In the genomic region with DNA sequence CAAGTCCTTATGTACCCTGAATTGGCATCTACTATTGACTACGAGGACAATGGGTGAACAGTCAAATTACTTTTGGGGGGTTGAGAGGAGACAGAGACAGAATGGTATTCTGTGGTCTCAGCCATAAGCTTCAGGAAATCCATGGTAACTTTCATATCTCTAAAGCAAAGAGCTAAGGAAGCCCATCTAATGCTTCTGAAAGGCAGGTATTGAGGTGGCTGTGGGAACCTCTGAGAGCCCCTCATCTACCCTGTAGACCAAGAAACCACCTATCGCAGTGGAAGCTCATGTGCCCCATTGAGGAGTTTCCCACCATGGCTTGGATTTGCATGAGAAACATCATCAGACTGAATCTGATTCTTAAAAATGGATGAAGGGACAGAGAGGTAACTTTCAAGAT, we compare ENCODE assay signal across 28 cellular contexts.
"Had no signal": no experiment of that assay in that cellular context is flagged by ENCODE, and none has a peak within 500 bp of the region (broad histone marks: within the 10 kb centered on the region; RNA-seq: fewer than 3 reads in every experiment).

No MANE protein-coding gene starts in this region.

- DNase-seq: activated CD4-positive, alpha-beta T cell treated with anti-CD3 and anti-CD28 coated beads for 1 hour; activated CD4-positive, alpha-beta T cell treated with anti-CD3 and anti-CD28 coated beads, Interleukin-2, amount 50 U/mL, for 1 hour; activated gamma-delta T cell treated with Interleukin-2 at 50 U/mL for 16 hours; activated T-cell treated with anti-CD3 and anti-CD28 coated beads, Interleukin-2, amount 50 U/mL, for 1 hour; aorta; brain microvascular endothelial cell; effector memory CD8-positive, alpha-beta T cell; glutamatergic neuron; kidney glomerular epithelial cell; left lung; midbrain; natural killer cell; retina; sigmoid colon; stimulated activated CD4-positive, alpha-beta T cell treated with anti-CD3 and anti-CD28 coated beads, Interleukin-15, amount 100 ng/mL, for 24 hours; stimulated activated naive CD4-positive, alpha-beta T cell treated with Interleukin-2 at 50 U/mL for 16 hours; upper lobe of right lung; WERI-Rb-1 had no signal

- H2AFZ ChIP-seq: hepatocyte had no signal

- H3K9me3 Mint-ChIP-seq: activated naive CD4-positive, alpha-beta T cell treated with anti-CD3 and anti-CD28 coated beads, Interleukin-2, amount 50 U/mL, for 24 hours; central memory CD8-positive, alpha-beta T cell; effector memory CD8-positive, alpha-beta T cell; natural killer cell had no signal

- H3K27me3 Mint-ChIP-seq: progenitor cell of endocrine pancreas had no signal

- H3K4me3 Mint-ChIP-seq: activated naive CD4-positive, alpha-beta T cell treated with anti-CD3 and anti-CD28 coated beads, Interleukin-2, amount 50 U/mL, for 24 hours; central memory CD8-positive, alpha-beta T cell; effector memory CD8-positive, alpha-beta T cell; natural killer cell had no signal

- H3K36me3 ChIP-seq: brain microvascular endothelial cell, esophagus muscularis mucosa, left lung, sigmoid colon, upper lobe of right lung, WERI-Rb-1 had no signal

- H3K4me3 ChIP-seq: esophagus muscularis mucosa, hepatocyte, left lung, sigmoid colon, smooth muscle cell, upper lobe of right lung had no signal

- H3K27ac ChIP-seq: brain microvascular endothelial cell, esophagus muscularis mucosa, hepatocyte, left lung, sigmoid colon, upper lobe of right lung, WERI-Rb-1 had no signal

- H3K79me2 ChIP-seq: hepatocyte had no signal

- ATAC-seq: effector memory CD8-positive, alpha-beta T cell; left lung; natural killer cell; upper lobe of right lung had no signal

- H3K27ac Mint-ChIP-seq: activated naive CD4-positive, alpha-beta T cell treated with anti-CD3 and anti-CD28 coated beads, Interleukin-2, amount 50 U/mL, for 24 hours; effector memory CD8-positive, alpha-beta T cell; natural killer cell; progenitor cell of endocrine pancreas had no signal

- H3K27me3 ChIP-seq: brain microvascular endothelial cell, esophagus muscularis mucosa, hepatocyte, left lung, sigmoid colon, upper lobe of right lung had no signal

- H3K4me1 Mint-ChIP-seq: activated naive CD4-positive, alpha-beta T cell treated with anti-CD3 and anti-CD28 coated beads, Interleukin-2, amount 50 U/mL, for 24 hours; central memory CD8-positive, alpha-beta T cell; natural killer cell had no signal

- H3K4me1 ChIP-seq: sigmoid colon had no signal

- FAIRE-seq: colon, endothelial cell of umbilical vein, frontal cortex, TTC549 had no signal

- H3K9me3 ChIP-seq: esophagus muscularis mucosa, left lung, sigmoid colon, upper lobe of right lung had no signal

- H3K4me2 ChIP-seq: hepatocyte, smooth muscle cell had no signal
